ENCODE assay signal across 11 cellular contexts in the genomic region with DNA sequence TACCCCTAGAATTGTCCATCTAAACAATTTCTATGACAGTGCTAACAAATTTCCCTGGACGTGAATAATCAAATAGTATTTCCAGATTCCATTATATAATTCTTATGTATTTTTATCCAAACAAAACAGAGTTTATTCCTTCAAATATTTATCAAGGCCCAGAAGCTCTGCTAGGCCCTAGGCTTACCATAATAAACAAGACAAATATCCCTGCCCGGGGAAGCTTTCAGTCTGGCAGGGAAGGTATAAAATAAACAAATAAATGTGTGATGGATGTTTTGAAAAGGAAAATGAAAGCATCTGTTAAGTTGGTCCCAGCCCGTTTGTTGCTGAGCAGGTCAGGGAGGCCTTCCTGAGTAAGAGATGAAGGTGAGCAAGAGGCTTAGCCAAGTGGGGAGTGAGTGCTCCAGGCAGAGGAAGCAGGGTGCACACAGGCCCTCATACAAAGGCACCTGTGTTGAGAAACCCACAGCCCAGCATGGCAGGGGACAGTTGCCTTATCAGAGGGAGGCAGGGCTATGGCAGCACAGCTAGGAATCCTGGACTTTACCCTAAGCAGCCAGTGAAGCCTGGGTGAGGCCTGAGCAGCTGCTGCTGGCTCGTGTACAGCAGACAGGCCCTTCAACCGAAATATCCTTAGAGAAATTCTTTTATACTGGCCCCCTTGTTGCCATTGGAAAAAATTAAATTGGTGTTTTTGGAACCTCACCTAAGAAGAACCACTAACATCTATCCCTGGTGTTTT. TPM values are rescaled to one million over a fixed set of nuclear protein-coding genes. Genes with fewer than 3 reads are reported as not detected.
DNase-seq lines count a peak whose midpoint lies in the region; ATAC-seq, FAIRE-seq and TF ChIP-seq lines count a peak whose summit lies in the region.
"Had no signal": no experiment of that assay in that cellular context is flagged by ENCODE, and none has a peak within 500 bp of the region (broad histone marks: within the 10 kb centered on the region; RNA-seq: fewer than 3 reads in every experiment).

No MANE protein-coding gene starts in this region.

- peak overlapping the region; percentile 72 for H3K27ac Mint-ChIP-seq in Calu3 (ENCODE audit: unreplicated experiment)
- H3K27ac Mint-ChIP-seq in osteocyte (ENCODE audit: unreplicated experiment) = peak overlapping the region; percentile 75

- peaks cover 4% of the 10 kb centered on the region for H3F3A ChIP-seq in PC-3 (ENCODE audit: low read length, unreplicated experiment)

- no peak overlapping the region for H3K4me3 ChIP-seq in PC-3 (ENCODE audit: low read length)
- no peak overlapping the region for H3K4me3 ChIP-seq in fibroblast of villous mesenchyme (ENCODE audit: low read depth, low read length)
- H3K4me3 ChIP-seq: lung, SJCRH30, skin epidermis had no signal

- no peak overlapping the region for H2AFZ ChIP-seq in PC-3 (ENCODE audit: low read length)

- H3K4me2 ChIP-seq in PC-3 (ENCODE audit: low read length) = no peak overlapping the region

- H3K4me3 Mint-ChIP-seq in Calu3 (ENCODE audit: low read depth, unreplicated experiment) (no peak overlapping the region), osteocyte (ENCODE audit: unreplicated experiment) (no peak overlapping the region)

- H3K79me2 ChIP-seq in PC-3 (ENCODE audit: low read length) = no peaks in the 10 kb centered on the region

- H3K36me3 Mint-ChIP-seq in Calu3 (ENCODE audit: insufficient read depth, unreplicated experiment) = peaks cover 16% of the 10 kb centered on the region
- H3K36me3 Mint-ChIP-seq in osteocyte (ENCODE audit: unreplicated experiment) = no peaks in the 10 kb centered on the region

- POLR2A ChIA-PET in PC-3 (lab: Charles Lee; ENCODE audit: unreplicated experiment) = no interaction called here

- intact Hi-C loops in Calu3 (cut with micrococcal nuclease; ENCODE audit: unreplicated experiment) (loop anchor here (2.0 kb wide), 1 partner anchor 26 kb away; no protein-coding TSS in a partner anchor), PC-3 (cut with micrococcal nuclease) (no loop called here)

- H3K4me1 ChIP-seq in PC-3 (ENCODE audit: insufficient read depth, low read length) = no peaks in the 10 kb centered on the region
- H3K4me1 ChIP-seq: SJCRH30 had no signal

- DNase-seq in Calu3 (peak; percentile 73), PC-3 (no peak), fibroblast of villous mesenchyme (ENCODE audit: low read depth) (peak; percentile 35), osteocyte (ENCODE audit: extremely low spot score, unreplicated experiment) (no peak), HTR-8/SVneo (ENCODE audit: insufficient read length, low spot score) (no peak)
- DNase-seq: MM.1S, SJCRH30 had no signal

- peaks cover 12% of the 10 kb centered on the region; the same call in 1 of the 2 replicates for H3K36me3 ChIP-seq in PC-3 (ENCODE audit: low read depth, low read length)

- no peak for FAIRE-seq in HTR-8/SVneo (lab: Jason Lieb, UNC)

- TF ChIP-seq CTCF in Calu3 (IDR thresholded peaks at IDR 0.05; ENCODE audit: unreplicated experiment) (no peak), PC-3 (conservative IDR thresholded peaks at IDR 0.05; ENCODE audit: low read depth, low read length) (no peak), fibroblast of villous mesenchyme (IDR thresholded peaks at IDR 0.05; ENCODE audit: insufficient read depth, low read depth, low read length) (no peak), osteocyte (IDR thresholded peaks at IDR 0.05) (no peak)

- H3K9ac ChIP-seq in PC-3 (ENCODE audit: low read length) = no peak overlapping the region

- CTCF ChIA-PET in Calu3 (lab: Charles Lee) = interaction anchor here (0.7 to 1.1 kb wide), 3 partner anchors 10 to 23 kb away, joined by 3 to 5 read pairs (median 4); no protein-coding TSS in a partner anchor
- CTCF ChIA-PET in PC-3 (lab: Charles Lee) = no interaction called here

- H3K4me1 Mint-ChIP-seq in Calu3 (ENCODE audit: low read depth, unreplicated experiment) = peaks cover 7% of the 10 kb centered on the region
- peaks cover 3% of the 10 kb centered on the region for H3K4me1 Mint-ChIP-seq in osteocyte (ENCODE audit: unreplicated experiment)

- peak; percentile 13; the same call in 1 of the 2 replicates for ATAC-seq in PC-3
- ATAC-seq in HG03565 (IDR thresholded peaks at IDR 0.05; ENCODE audit: unreplicated experiment) = no peak
- ATAC-seq in GM19395 (IDR thresholded peaks at IDR 0.05; ENCODE audit: unreplicated experiment) = no peak

- H3K27me3 ChIP-seq in PC-3 (ENCODE audit: low read length) = no peaks in the 10 kb centered on the region
- H3K27me3 ChIP-seq: SJCRH30 had no signal

- H4K20me1 ChIP-seq in PC-3 (ENCODE audit: low read length) = no peaks in the 10 kb centered on the region

- H3K9me2 ChIP-seq in PC-3 (replicated peaks; ENCODE audit: low read length) = no peaks in the 10 kb centered on the region

- no peaks in the 10 kb centered on the region for H3K27me3 Mint-ChIP-seq in Calu3 (ENCODE audit: unreplicated experiment)
- no peaks in the 10 kb centered on the region for H3K27me3 Mint-ChIP-seq in osteocyte (ENCODE audit: unreplicated experiment)

- H3K27ac ChIP-seq in PC-3 (ENCODE audit: low read length) = no peak overlapping the region
- H3K27ac ChIP-seq: SJCRH30 had no signal

- H3K9me3 ChIP-seq in PC-3 (ENCODE audit: low read length) = no peaks in the 10 kb centered on the region
- H3K9me3 ChIP-seq: SJCRH30 had no signal

- BruUV-seq in Calu3 (replicated peaks; lab: Mats Ljungman, UMichigan) (no TSS peak), PC-3 (replicated peaks; lab: Mats Ljungman, UMichigan) (no TSS peak)

- H3K9me3 Mint-ChIP-seq in Calu3 (ENCODE audit: low read depth, unreplicated experiment) (no peaks in the 10 kb centered on the region), osteocyte (ENCODE audit: unreplicated experiment) (no peaks in the 10 kb centered on the region)

RNA-seq across cellular contexts. Expression of gene SLC35D2, which starts 7.7 kb away (rescaled TPM):
- total RNA-seq in Calu3 (2022) (20.1 and 21.6 TPM in 2 replicates), PC-3 (2014; rRNA removed) (9.6 and 21.5 TPM in 2 replicates), fibroblast of villous mesenchyme (14.8 and 19.0 TPM in 2 replicates), osteocyte (18.3 and 20.2 TPM in 2 replicates)

RNA-seq across cellular contexts. Expression of gene ZNF367, which starts 27.0 kb away (rescaled TPM):
- 8.6 and 9.6 TPM in 2 replicates for total RNA-seq in Calu3 (2022)
- total RNA-seq in PC-3 (2014; rRNA removed) = 10.8 and 14.0 TPM in 2 replicates
- total RNA-seq in fibroblast of villous mesenchyme = 4.8 and 5.6 TPM in 2 replicates
- 2.1 and 2.3 TPM in 2 replicates for total RNA-seq in osteocyte

RNA-seq across cellular contexts. Expression of gene HABP4, which starts 58.8 kb away (rescaled TPM):
- 9.8 and 11.6 TPM in 2 replicates for total RNA-seq in Calu3 (2022)
- total RNA-seq in PC-3 (2014; rRNA removed) = 6.6 and 9.2 TPM in 2 replicates
- total RNA-seq in fibroblast of villous mesenchyme = 9.9 and 10.6 TPM in 2 replicates
- 15.8 and 16.5 TPM in 2 replicates for total RNA-seq in osteocyte

Comparison
In these comparisons a context has a peak if more than half of its experiments do, and no peak if none do; other contexts are left out.
1. DNase-seq: peak in Calu3 (single experiment) and fibroblast of villous mesenchyme (single experiment); none in PC-3 (single experiment), osteocyte (single experiment) and HTR-8/SVneo (single experiment).